In the genomic region with DNA sequence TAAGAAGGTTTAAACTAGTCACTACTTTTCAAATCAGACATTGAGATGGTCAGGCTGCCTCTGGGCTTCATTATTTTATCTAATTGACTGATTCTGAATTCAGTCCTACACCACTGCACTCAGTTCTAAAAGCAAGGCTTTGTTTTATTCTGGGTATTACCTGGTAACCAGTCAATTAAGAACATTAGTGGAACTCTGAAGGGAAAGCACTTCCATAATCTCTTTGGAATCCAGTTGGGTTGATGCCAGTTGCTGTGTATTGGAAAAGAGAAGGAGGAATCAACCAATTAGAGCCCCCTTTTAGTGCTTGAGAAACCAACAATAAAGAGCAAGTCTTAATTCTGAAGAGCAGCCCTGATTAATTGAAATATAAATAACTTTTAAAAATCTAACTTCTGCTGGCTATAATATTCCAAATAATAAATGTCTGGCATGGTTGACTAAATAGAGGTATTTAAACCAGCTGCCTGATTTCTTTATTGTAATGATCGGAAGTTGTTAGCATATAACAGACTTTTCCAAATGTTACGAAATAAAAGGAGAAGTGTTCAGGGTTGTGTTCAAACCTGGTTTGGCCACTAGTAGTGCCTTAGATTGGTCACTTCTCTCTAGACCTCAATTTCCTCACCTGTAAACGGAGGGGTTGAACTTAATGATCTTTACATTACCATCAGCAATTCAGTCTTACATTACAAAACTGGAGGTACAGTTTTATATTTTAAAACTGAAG, we compare ENCODE assay signal across 1 cellular context.
TF ChIP-seq lines count a peak whose summit lies in the region.

No MANE protein-coding gene starts in this region.

TF ChIP-seq in A549, 52 proteins besides CTCF, POLR2A, EP300 and RAD21 (continued from another document):
- TF ChIP-seq BCL3 (IDR thresholded peaks at IDR 0.05) (no peak), GATA3 (IDR thresholded peaks at IDR 0.05; ENCODE audit: borderline replicate concordance) (no peak), KDM1A (IDR thresholded peaks at IDR 0.05; ENCODE audit: low read depth) (no peak), FOXS1 (CRISPR knock-in tag; IDR thresholded peaks at IDR 0.05) (no peak), JUNB (IDR thresholded peaks at IDR 0.05) (no peak), PBX3 (IDR thresholded peaks at IDR 0.05) (no peak), FOSL2 (IDR thresholded peaks at IDR 0.05) (no peak), FOSL2 (CRISPR knock-in tag; IDR thresholded peaks at IDR 0.05) (no peak), ESRRA (IDR thresholded peaks at IDR 0.05; ENCODE audit: borderline replicate concordance, low read length) (no peak), NFE2L2 (conservative IDR thresholded peaks at IDR 0.05; ENCODE audit: low read length) (no peak), TP53 (CRISPR knock-in tag; IDR thresholded peaks at IDR 0.05) (no peak), HES2 (IDR thresholded peaks at IDR 0.05) (no peak)
- TF ChIP-seq, protein P1, sequence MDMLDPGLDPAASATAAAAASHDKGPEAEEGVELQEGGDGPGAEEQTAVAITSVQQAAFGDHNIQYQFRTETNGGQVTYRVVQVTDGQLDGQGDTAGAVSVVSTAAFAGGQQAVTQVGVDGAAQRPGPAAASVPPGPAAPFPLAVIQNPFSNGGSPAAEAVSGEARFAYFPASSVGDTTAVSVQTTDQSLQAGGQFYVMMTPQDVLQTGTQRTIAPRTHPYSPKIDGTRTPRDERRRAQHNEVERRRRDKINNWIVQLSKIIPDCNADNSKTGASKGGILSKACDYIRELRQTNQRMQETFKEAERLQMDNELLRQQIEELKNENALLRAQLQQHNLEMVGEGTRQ (IDR thresholded peaks at IDR 0.05), result no peak
TF ChIP-seq in A549: peak in this region for 0.
